In the genomic region with DNA sequence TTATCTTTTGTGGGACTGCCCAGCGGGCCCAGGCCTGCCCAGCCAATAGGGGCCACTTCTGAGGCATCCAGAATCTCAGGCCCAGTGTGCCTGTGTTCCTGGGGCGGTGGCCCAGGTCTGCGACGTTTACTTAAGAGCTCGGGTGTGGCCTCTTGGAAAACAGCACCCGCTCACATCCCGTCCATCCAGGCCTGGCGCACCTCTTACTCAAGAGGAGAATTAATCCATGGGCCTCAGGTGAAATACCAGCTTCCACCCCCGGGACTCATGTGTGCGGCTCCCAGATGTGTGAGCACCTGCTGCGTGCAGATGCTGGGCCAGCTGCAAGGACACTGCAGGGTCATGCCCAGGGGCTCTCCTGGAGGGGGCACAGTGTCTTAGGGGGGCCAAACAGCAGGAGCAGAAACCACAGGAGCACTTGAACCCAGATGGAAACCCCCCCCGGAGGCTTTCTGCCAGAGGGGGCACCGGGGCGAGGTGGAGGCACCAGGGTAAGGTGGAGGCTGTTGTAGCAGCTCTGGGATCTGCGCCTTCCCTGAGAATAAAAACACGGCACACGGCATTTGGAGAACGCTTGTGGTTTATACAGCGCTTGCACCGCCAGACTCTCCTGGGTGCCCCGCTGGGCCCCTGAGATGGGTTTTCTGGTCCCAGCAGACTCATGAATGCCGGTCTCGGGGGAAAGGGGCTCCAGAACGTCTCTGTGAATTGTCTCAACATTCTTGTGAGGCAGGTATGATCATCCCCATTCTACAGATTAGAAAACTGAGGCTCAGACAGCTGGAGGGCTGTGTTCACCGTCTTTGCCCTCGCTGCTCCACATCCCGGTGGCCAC, we compare ENCODE assay signal across 33 cellular contexts. TPM values are rescaled to one million over a fixed set of nuclear protein-coding genes. Genes with fewer than 3 reads are reported as not detected.
A peak's percentile ranks its signal among the peaks of the same experiment; 100 is the strongest.
DNase-seq lines count a peak whose midpoint lies in the region; ATAC-seq and TF ChIP-seq lines count a peak whose summit lies in the region.
"Had no signal": no experiment of that assay in that cellular context is flagged by ENCODE, and none has a peak within 500 bp of the region (broad histone marks: within the 10 kb centered on the region; RNA-seq: fewer than 3 reads in every experiment).

No MANE protein-coding gene starts in this region.

- H2AK5ac ChIP-seq in trophoblast cell (ENCODE audit: low read length), result no peak overlapping the region

- peaks cover 12% of the 10 kb centered on the region for H3K27me3 Mint-ChIP-seq in Calu3 (ENCODE audit: unreplicated experiment)
- H3K27me3 Mint-ChIP-seq: activated naive CD8-positive, alpha-beta T cell treated with anti-CD3 and anti-CD28 coated beads for 36 hours; stimulated activated memory B cell treated with anti-CD40 and anti-IgM and Interleukin-4, amounts not matched to agents 10 μg/mL and 1 μg/mL and 100 μg/mL, for 72 hours had no signal

- no peak overlapping the region for H3K4me3 Mint-ChIP-seq in Calu3 (ENCODE audit: low read depth, unreplicated experiment)
- H3K4me3 Mint-ChIP-seq: activated naive CD8-positive, alpha-beta T cell treated with anti-CD3 and anti-CD28 coated beads for 36 hours; CD8-positive, alpha-beta T cell; stimulated activated memory B cell treated with anti-CD40 and anti-IgM and Interleukin-4, amounts not matched to agents 10 μg/mL and 1 μg/mL and 100 μg/mL, for 72 hours had no signal

- H3K36me3 ChIP-seq in spleen (no peaks in the 10 kb centered on the region), trophoblast cell (ENCODE audit: control insufficient read depth in 1 of 2, insufficient read depth in 2 of 2, low read length in 2 of 2) (no peaks in the 10 kb centered on the region)
- H3K36me3 ChIP-seq: cardiac muscle cell, Peyer's patch, SJSA1, upper lobe of left lung, WERI-Rb-1 had no signal

- CTCF ChIA-PET in Calu3 (lab: Charles Lee), result no interaction called here

- ATAC-seq in activated naive CD4-positive, alpha-beta T cell treated with anti-CD3 and anti-CD28 coated beads, Interleukin-2, amount 50 U/mL, for 72 hours, result no peak
- ATAC-seq: CD8-positive, alpha-beta T cell; left ventricle myocardium superior had no signal

- H3K36me3 Mint-ChIP-seq in activated naive CD4-positive, alpha-beta T cell treated with anti-CD3 and anti-CD28 coated beads, Interleukin-2, amount 50 U/mL, for 72 hours, result no peaks in the 10 kb centered on the region
- no peaks in the 10 kb centered on the region for H3K36me3 Mint-ChIP-seq in Calu3 (ENCODE audit: insufficient read depth, unreplicated experiment)
- H3K36me3 Mint-ChIP-seq: activated naive CD8-positive, alpha-beta T cell treated with anti-CD3 and anti-CD28 coated beads for 36 hours; CD8-positive, alpha-beta T cell; stimulated activated memory B cell treated with anti-CD40 and anti-IgM and Interleukin-4, amounts not matched to agents 10 μg/mL and 1 μg/mL and 100 μg/mL, for 72 hours had no signal

- H3K79me2 ChIP-seq in trophoblast cell (ENCODE audit: control insufficient read depth, insufficient read depth, low read length, poor library complexity), result no peaks in the 10 kb centered on the region

- TF ChIP-seq CTCF in Calu3 (IDR thresholded peaks at IDR 0.05; ENCODE audit: unreplicated experiment) (no peak), epithelial cell of esophagus (IDR thresholded peaks at IDR 0.05; ENCODE audit: insufficient read depth, low read depth, low read length, missing control alignments) (no peak), spleen (IDR thresholded peaks at IDR 0.05 in 8 of 11, conservative IDR thresholded peaks at IDR 0.05 in 3 of 11) (no peak)

- H3K14ac ChIP-seq in trophoblast cell (ENCODE audit: low read length), result no peak overlapping the region

- peaks cover 26% of the 10 kb centered on the region for H3K4me1 Mint-ChIP-seq in Calu3 (ENCODE audit: low read depth, unreplicated experiment)
- H3K4me1 Mint-ChIP-seq: activated naive CD8-positive, alpha-beta T cell treated with anti-CD3 and anti-CD28 coated beads for 36 hours; stimulated activated memory B cell treated with anti-CD40 and anti-IgM and Interleukin-4, amounts not matched to agents 10 μg/mL and 1 μg/mL and 100 μg/mL, for 72 hours had no signal

- H3K4ac ChIP-seq in trophoblast cell (ENCODE audit: low read depth, low read length), result no peak overlapping the region

- TF ChIP-seq POLR2A in spleen (IDR thresholded peaks at IDR 0.05), result no peak

- no peak overlapping the region for H2BK12ac ChIP-seq in trophoblast cell (ENCODE audit: low read length)

- no peak overlapping the region for H4K8ac ChIP-seq in trophoblast cell (ENCODE audit: low read depth, low read length)

- H3K9ac ChIP-seq in trophoblast cell (ENCODE audit: low read length), result no peak overlapping the region

- intact Hi-C loops in Calu3 (cut with micrococcal nuclease; ENCODE audit: unreplicated experiment), result no loop called here
- intact Hi-C loops in spleen (cut with DNase I; ENCODE audit: low total_unique reads), result no loop called here

- H3K79me1 ChIP-seq in trophoblast cell (ENCODE audit: low read length), result no peaks in the 10 kb centered on the region

- H3K9me3 Mint-ChIP-seq in activated naive CD4-positive, alpha-beta T cell treated with anti-CD3 and anti-CD28 coated beads, Interleukin-2, amount 50 U/mL, for 72 hours, result no peaks in the 10 kb centered on the region
- no peaks in the 10 kb centered on the region for H3K9me3 Mint-ChIP-seq in Calu3 (ENCODE audit: low read depth, unreplicated experiment)
- H3K9me3 Mint-ChIP-seq: activated naive CD8-positive, alpha-beta T cell treated with anti-CD3 and anti-CD28 coated beads for 36 hours; activated T-helper 2 cell treated with anti-CD3 and anti-CD28 coated beads, Interferon-gamma antibody, Interleukin-2, Interleukin-4, amounts not matched to agents 10 μg/mL and 5 μg/mL and 100 μg/mL, durations not matched to agents 14 hours and 24 hours and 36 hours; CD8-positive, alpha-beta T cell; stimulated activated memory B cell treated with anti-CD40 and anti-IgM and Interleukin-4, amounts not matched to agents 10 μg/mL and 1 μg/mL and 100 μg/mL, for 72 hours had no signal

- H3K4me1 ChIP-seq in spleen (peaks cover 0 to 12% (median 0%) of the 10 kb centered on the region in 6 donors), trophoblast cell (ENCODE audit: control insufficient read depth in 1 of 2, insufficient read depth in 2 of 2, low read length in 2 of 2) (peaks cover 0 to 6% of the 10 kb centered on the region in 2 experiments)
- H3K4me1 ChIP-seq: Peyer's patch, SJSA1 had no signal

- no peak overlapping the region for H2AFZ ChIP-seq in trophoblast cell (ENCODE audit: insufficient read depth, low read length, poor library complexity)

- peak; percentile 5 for DNase-seq in activated naive CD4-positive, alpha-beta T cell treated with anti-CD3 and anti-CD28 coated beads, Interleukin-2, amount 50 U/mL, for 16 hours
- no peak for DNase-seq in activated naive CD4-positive, alpha-beta T cell treated with anti-CD3 and anti-CD28 coated beads, Interleukin-2, amount 50 U/mL, for 72 hours (ENCODE audit: low spot score in 2 of 2)
- DNase-seq in Calu3 (peak; percentile 13), epithelial cell of esophagus (ENCODE audit: low read depth) (peak; percentile 1), spleen (peak; percentile 71), trophoblast cell (no peak), COR-L47 (lab: John Stamatoyannopoulos, UW) (no peak), hepatic stellate cell (ENCODE audit: low spot score) (no peak)
- DNase-seq: activated CD4-positive, alpha-beta T cell treated with anti-CD3 and anti-CD28 coated beads for 48 hours; activated naive CD8-positive, alpha-beta T cell treated with anti-CD3 and anti-CD28 coated beads for 36 hours; CD8-positive, alpha-beta T cell; DMS153; effector CD8-positive, alpha-beta T cell; left ventricle myocardium superior; NCI-H1092 treated with DMSO at 0.1 percent for 48 hours; NCI-H1694 treated with DMSO at 0.1 percent for 48 hours; NCI-H526; substantia nigra; T1000 had no signal

- H2BK120ac ChIP-seq in trophoblast cell (ENCODE audit: insufficient read depth, low read length, poor library complexity), result no peak overlapping the region

- H3K4me2 ChIP-seq in trophoblast cell (ENCODE audit: low read length), result no peak overlapping the region

- H3K18ac ChIP-seq in trophoblast cell (ENCODE audit: low read length), result no peak overlapping the region

- no peak overlapping the region for H3K23ac ChIP-seq in trophoblast cell (ENCODE audit: low read length)

- no peak overlapping the region for H3K27ac Mint-ChIP-seq in activated naive CD4-positive, alpha-beta T cell treated with anti-CD3 and anti-CD28 coated beads, Interleukin-2, amount 50 U/mL, for 72 hours
- no peak overlapping the region for H3K27ac Mint-ChIP-seq in Calu3 (ENCODE audit: unreplicated experiment)
- H3K27ac Mint-ChIP-seq: activated naive CD8-positive, alpha-beta T cell treated with anti-CD3 and anti-CD28 coated beads for 36 hours; activated T-helper 2 cell treated with anti-CD3 and anti-CD28 coated beads, Interferon-gamma antibody, Interleukin-2, Interleukin-4, amounts not matched to agents 10 μg/mL and 5 μg/mL and 100 μg/mL, durations not matched to agents 14 hours and 24 hours and 36 hours; CD8-positive, alpha-beta T cell; stimulated activated memory B cell treated with anti-CD40 and anti-IgM and Interleukin-4, amounts not matched to agents 10 μg/mL and 1 μg/mL and 100 μg/mL, for 72 hours had no signal

- H2BK5ac ChIP-seq in trophoblast cell (ENCODE audit: low read depth, low read length, poor library complexity), result no peak overlapping the region

- BruUV-seq in Calu3 (replicated peaks; lab: Mats Ljungman, UMichigan), result no TSS peak

- H3K27me3 ChIP-seq in spleen (replicated peaks in 1 of 7) (peaks cover 0 to 27% (median 0%) of the 10 kb centered on the region in 7 donors), trophoblast cell (ENCODE audit: insufficient read depth, low read length) (no peaks in the 10 kb centered on the region)
- H3K27me3 ChIP-seq: cardiac muscle cell, Peyer's patch, SJSA1, upper lobe of left lung had no signal

- H4K91ac ChIP-seq in trophoblast cell (ENCODE audit: low read depth, low read length), result no peak overlapping the region

- no peak overlapping the region for H4K12ac ChIP-seq in trophoblast cell (ENCODE audit: low read depth, low read length)

- H3K27ac ChIP-seq in spleen (no peak overlapping the region), trophoblast cell (ENCODE audit: low read depth, low read length) (no peak overlapping the region)
- H3K27ac ChIP-seq: cardiac muscle cell, coronary artery, Peyer's patch, SJSA1, upper lobe of left lung, WERI-Rb-1 had no signal

- no peak overlapping the region for H3K4me3 ChIP-seq in epithelial cell of esophagus (ENCODE audit: low read length)
- no peak overlapping the region for H3K4me3 ChIP-seq in spleen
- H3K4me3 ChIP-seq in trophoblast cell (ENCODE audit: low read depth, low read length), result no peak overlapping the region
- H3K4me3 ChIP-seq: cardiac muscle cell, coronary artery, Peyer's patch, SJSA1, upper lobe of left lung had no signal

- 87 to 91% (median 88%) methylated on average over 25 to 27 of the region's 27 CpGs for WGBS in spleen, 5 donors
- WGBS in trophoblast cell (ENCODE audit: extremely low coverage, insufficient coverage, insufficient read length), result no CpG with 5 or more reads among the region's 27 CpGs

- no peaks in the 10 kb centered on the region for H3K9me3 ChIP-seq in spleen
- no peaks in the 10 kb centered on the region for H3K9me3 ChIP-seq in trophoblast cell (ENCODE audit: insufficient read depth, low read depth, low read length)
- H3K9me3 ChIP-seq: Peyer's patch, SJSA1, upper lobe of left lung had no signal

RNA-seq across cellular contexts. Expression of a gene that starts 2.8 kb away (rescaled TPM):
- total RNA-seq in activated naive CD4-positive, alpha-beta T cell treated with anti-CD3 and anti-CD28 coated beads, Interleukin-2, amount 50 U/mL, for 72 hours, result not detected
- total RNA-seq in Calu3 (2022), result not detected in 2 replicates
- not detected for total RNA-seq in spleen
- not detected for polyA plus RNA-seq in spleen
- not detected in 2 replicates for polyA plus RNA-seq in trophoblast cell (2013)
- total RNA-seq: A673; activated naive CD8-positive, alpha-beta T cell treated with anti-CD3 and anti-CD28 coated beads for 36 hours; activated T-helper 2 cell treated with anti-CD3 and anti-CD28 coated beads, Interferon-gamma antibody, Interleukin-2, Interleukin-4, amounts not matched to agents 10 μg/mL and 5 μg/mL and 100 μg/mL, durations not matched to agents 14 hours and 24 hours and 36 hours; CD8-positive, alpha-beta T cell; epithelial cell of proximal tubule; glomerular endothelial cell; H4; HT1080; left ventricle myocardium superior; Peyer's patch; pulmonary artery endothelial cell; SJSA1 had no signal

Comparison
In these comparisons a context has a peak if more than half of its experiments do, and no peak if none do; other contexts are left out.
1. DNase-seq: peak in activated naive CD4-positive, alpha-beta T cell treated with anti-CD3 and anti-CD28 coated beads, Interleukin-2, amount 50 U/mL, for 16 hours (single experiment), Calu3 (single experiment), epithelial cell of esophagus (single experiment) and spleen (single experiment); none in activated naive CD4-positive, alpha-beta T cell treated with anti-CD3 and anti-CD28 coated beads, Interleukin-2, amount 50 U/mL, for 72 hours (0 of 2), trophoblast cell (0 of 2), COR-L47 (single experiment) and hepatic stellate cell (single experiment).